1 cellular context compared by ENCODE assay signal in the genomic region with DNA sequence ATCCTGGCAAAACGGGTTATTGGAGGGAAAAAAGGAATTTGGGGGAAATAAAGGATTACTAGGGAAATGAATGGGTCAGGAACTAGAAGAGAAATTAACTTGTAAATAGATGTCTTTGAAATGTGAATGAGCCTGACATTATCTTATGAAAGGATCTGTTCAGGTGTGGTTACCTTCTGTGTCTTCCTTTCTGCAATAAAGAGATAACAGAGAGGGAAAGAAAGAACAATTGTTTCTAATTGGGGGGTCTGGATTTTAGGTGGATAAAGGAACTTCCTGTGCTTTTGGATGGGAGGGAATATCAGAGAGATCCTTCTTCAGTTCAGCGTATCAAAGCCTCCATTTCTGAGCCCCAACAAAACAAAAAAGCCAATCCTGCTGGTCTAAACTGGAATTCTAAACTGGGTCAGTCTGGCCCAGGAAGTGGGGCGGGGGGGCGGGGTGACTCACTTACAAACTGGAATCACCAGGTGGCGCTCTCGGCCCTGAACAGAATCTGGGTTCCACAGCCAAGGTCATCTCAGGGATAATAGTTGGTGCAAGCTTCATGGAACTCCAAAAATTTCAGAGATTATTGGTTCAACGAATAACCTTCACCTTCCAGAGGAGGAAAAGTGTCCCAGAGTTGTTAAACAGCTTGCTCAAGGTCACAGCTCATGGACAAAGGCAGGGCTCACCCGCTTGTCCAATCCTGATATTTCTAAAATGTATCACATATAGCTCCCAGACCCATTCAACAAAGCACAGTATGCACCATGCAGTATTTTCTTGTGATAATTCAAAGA.
TF ChIP-seq lines count a peak whose summit lies in the region.

No MANE protein-coding gene starts in this region.

TF ChIP-seq in K562, 482 proteins besides CTCF, POLR2A, EP300 and RAD21 (continued from another document and continues in another):
- TF ChIP-seq, protein P1, sequence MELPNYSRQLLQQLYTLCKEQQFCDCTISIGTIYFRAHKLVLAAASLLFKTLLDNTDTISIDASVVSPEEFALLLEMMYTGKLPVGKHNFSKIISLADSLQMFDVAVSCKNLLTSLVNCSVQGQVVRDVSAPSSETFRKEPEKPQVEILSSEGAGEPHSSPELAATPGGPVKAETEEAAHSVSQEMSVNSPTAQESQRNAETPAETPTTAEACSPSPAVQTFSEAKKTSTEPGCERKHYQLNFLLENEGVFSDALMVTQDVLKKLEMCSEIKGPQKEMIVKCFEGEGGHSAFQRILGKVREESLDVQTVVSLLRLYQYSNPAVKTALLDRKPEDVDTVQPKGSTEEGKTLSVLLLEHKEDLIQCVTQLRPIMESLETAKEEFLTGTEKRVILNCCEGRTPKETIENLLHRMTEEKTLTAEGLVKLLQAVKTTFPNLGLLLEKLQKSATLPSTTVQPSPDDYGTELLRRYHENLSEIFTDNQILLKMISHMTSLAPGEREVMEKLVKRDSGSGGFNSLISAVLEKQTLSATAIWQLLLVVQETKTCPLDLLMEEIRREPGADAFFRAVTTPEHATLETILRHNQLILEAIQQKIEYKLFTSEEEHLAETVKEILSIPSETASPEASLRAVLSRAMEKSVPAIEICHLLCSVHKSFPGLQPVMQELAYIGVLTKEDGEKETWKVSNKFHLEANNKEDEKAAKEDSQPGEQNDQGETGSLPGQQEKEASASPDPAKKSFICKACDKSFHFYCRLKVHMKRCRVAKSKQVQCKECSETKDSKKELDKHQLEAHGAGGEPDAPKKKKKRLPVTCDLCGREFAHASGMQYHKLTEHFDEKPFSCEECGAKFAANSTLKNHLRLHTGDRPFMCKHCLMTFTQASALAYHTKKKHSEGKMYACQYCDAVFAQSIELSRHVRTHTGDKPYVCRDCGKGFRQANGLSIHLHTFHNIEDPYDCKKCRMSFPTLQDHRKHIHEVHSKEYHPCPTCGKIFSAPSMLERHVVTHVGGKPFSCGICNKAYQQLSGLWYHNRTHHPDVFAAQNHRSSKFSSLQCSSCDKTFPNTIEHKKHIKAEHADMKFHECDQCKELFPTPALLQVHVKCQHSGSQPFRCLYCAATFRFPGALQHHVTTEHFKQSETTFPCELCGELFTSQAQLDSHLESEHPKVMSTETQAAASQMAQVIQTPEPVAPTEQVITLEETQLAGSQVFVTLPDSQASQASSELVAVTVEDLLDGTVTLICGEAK (IDR thresholded peaks at IDR 0.05) = peak; percentile 49; the same call in 1 of the 2 replicates
- TF ChIP-seq, protein P1 (CRISPR knock-in tag; IDR thresholded peaks at IDR 0.05) = no peak
- TF ChIP-seq POLR2H (tag; IDR thresholded peaks at IDR 0.05; ENCODE audit: low read depth) (0 out of 2 replicates have a peak, but pooled peaks have one; percentile 23), MAFK (IDR thresholded peaks at IDR 0.05; ENCODE audit: low read length) (no peak), HLTF (IDR thresholded peaks at IDR 0.05) (no peak), ADNP (tag; IDR thresholded peaks at IDR 0.05) (no peak), ZNF780A (CRISPR knock-in tag; IDR thresholded peaks at IDR 0.05) (no peak), ZNF830 (CRISPR knock-in tag; IDR thresholded peaks at IDR 0.05) (no peak), ZNF274 (IDR thresholded peaks at IDR 0.05; ENCODE audit: borderline replicate concordance, low read depth, low read length) (no peak), POLR3A (IDR thresholded peaks at IDR 0.05; ENCODE audit: borderline replicate concordance, extremely low read depth, insufficient read depth, insufficient read length) (no peak), LEF1 (IDR thresholded peaks at IDR 0.05) (peak; percentile 44), DNMT1 (IDR thresholded peaks at IDR 0.05) (no peak), HNRNPH1 (optimal IDR thresholded peaks at IDR 0.05; ENCODE audit: low read depth, low read length) (no peak), NR1H2 (CRISPR knock-in tag; IDR thresholded peaks at IDR 0.05) (no peak), ZSCAN29 (IDR thresholded peaks at IDR 0.05) (no peak), NFIX (CRISPR knock-in tag; IDR thresholded peaks at IDR 0.05; ENCODE audit: low read depth) (no peak), MXI1 (IDR thresholded peaks at IDR 0.05; ENCODE audit: low read depth, low read length) (no peak), NFXL1 (CRISPR knock-in tag; IDR thresholded peaks at IDR 0.05) (no peak), RFX5 (IDR thresholded peaks at IDR 0.05; ENCODE audit: low read depth, low read length) (no peak), ILF3 (IDR thresholded peaks at IDR 0.05; ENCODE audit: borderline replicate concordance) (no peak), SLC30A9 (CRISPR knock-in tag; IDR thresholded peaks at IDR 0.05) (no peak), NCOA4 (IDR thresholded peaks at IDR 0.05; ENCODE audit: partially characterized antibody) (no peak), ZNF347 (CRISPR knock-in tag; IDR thresholded peaks at IDR 0.05; ENCODE audit: low read depth) (no peak), CREBBP (IDR thresholded peaks at IDR 0.05; ENCODE audit: low read depth, low read length) (no peak), TAL1 (IDR thresholded peaks at IDR 0.05) (peak; percentile 30), GTF2E2 (tag; IDR thresholded peaks at IDR 0.05) (no peak), SAFB (IDR thresholded peaks at IDR 0.05; ENCODE audit: borderline replicate concordance, low read depth, low read length) (no peak), NEUROD1 (IDR thresholded peaks at IDR 0.05; ENCODE audit: borderline replicate concordance, low read depth, low read length, partially characterized antibody) (no peak), TAF15 (IDR thresholded peaks at IDR 0.05; ENCODE audit: low read depth, low read length) (no peak), FOS (IDR thresholded peaks at IDR 0.05; ENCODE audit: extremely low read depth, insufficient read length) (no peak), MTA1 (IDR thresholded peaks at IDR 0.05; ENCODE audit: borderline replicate concordance) (0 out of 2 replicates have a peak, but pooled peaks have one; percentile 17), HMG20A (CRISPR knock-in tag; conservative IDR thresholded peaks at IDR 0.05) (no peak), PCBP2 (IDR thresholded peaks at IDR 0.05; ENCODE audit: low read depth, low read length, poor library complexity, severe bottlenecking) (no peak)
- TF ChIP-seq, protein P2, sequence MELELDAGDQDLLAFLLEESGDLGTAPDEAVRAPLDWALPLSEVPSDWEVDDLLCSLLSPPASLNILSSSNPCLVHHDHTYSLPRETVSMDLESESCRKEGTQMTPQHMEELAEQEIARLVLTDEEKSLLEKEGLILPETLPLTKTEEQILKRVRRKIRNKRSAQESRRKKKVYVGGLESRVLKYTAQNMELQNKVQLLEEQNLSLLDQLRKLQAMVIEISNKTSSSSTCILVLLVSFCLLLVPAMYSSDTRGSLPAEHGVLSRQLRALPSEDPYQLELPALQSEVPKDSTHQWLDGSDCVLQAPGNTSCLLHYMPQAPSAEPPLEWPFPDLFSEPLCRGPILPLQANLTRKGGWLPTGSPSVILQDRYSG (tag; conservative IDR thresholded peaks at IDR 0.05; ENCODE audit: low read depth) = no peak
- TF ChIP-seq, protein P3, sequence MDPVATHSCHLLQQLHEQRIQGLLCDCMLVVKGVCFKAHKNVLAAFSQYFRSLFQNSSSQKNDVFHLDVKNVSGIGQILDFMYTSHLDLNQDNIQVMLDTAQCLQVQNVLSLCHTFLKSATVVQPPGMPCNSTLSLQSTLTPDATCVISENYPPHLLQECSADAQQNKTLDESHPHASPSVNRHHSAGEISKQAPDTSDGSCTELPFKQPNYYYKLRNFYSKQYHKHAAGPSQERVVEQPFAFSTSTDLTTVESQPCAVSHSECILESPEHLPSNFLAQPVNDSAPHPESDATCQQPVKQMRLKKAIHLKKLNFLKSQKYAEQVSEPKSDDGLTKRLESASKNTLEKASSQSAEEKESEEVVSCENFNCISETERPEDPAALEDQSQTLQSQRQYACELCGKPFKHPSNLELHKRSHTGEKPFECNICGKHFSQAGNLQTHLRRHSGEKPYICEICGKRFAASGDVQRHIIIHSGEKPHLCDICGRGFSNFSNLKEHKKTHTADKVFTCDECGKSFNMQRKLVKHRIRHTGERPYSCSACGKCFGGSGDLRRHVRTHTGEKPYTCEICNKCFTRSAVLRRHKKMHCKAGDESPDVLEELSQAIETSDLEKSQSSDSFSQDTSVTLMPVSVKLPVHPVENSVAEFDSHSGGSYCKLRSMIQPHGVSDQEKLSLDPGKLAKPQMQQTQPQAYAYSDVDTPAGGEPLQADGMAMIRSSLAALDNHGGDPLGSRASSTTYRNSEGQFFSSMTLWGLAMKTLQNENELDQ (CRISPR knock-in tag; IDR thresholded peaks at IDR 0.05; ENCODE audit: borderline replicate concordance) = no peak
- TF ChIP-seq, protein P4, sequence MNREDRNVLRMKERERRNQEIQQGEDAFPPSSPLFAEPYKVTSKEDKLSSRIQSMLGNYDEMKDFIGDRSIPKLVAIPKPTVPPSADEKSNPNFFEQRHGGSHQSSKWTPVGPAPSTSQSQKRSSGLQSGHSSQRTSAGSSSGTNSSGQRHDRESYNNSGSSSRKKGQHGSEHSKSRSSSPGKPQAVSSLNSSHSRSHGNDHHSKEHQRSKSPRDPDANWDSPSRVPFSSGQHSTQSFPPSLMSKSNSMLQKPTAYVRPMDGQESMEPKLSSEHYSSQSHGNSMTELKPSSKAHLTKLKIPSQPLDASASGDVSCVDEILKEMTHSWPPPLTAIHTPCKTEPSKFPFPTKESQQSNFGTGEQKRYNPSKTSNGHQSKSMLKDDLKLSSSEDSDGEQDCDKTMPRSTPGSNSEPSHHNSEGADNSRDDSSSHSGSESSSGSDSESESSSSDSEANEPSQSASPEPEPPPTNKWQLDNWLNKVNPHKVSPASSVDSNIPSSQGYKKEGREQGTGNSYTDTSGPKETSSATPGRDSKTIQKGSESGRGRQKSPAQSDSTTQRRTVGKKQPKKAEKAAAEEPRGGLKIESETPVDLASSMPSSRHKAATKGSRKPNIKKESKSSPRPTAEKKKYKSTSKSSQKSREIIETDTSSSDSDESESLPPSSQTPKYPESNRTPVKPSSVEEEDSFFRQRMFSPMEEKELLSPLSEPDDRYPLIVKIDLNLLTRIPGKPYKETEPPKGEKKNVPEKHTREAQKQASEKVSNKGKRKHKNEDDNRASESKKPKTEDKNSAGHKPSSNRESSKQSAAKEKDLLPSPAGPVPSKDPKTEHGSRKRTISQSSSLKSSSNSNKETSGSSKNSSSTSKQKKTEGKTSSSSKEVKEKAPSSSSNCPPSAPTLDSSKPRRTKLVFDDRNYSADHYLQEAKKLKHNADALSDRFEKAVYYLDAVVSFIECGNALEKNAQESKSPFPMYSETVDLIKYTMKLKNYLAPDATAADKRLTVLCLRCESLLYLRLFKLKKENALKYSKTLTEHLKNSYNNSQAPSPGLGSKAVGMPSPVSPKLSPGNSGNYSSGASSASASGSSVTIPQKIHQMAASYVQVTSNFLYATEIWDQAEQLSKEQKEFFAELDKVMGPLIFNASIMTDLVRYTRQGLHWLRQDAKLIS (CRISPR knock-in tag; IDR thresholded peaks at IDR 0.05) = no peak
- TF ChIP-seq, protein P5, sequence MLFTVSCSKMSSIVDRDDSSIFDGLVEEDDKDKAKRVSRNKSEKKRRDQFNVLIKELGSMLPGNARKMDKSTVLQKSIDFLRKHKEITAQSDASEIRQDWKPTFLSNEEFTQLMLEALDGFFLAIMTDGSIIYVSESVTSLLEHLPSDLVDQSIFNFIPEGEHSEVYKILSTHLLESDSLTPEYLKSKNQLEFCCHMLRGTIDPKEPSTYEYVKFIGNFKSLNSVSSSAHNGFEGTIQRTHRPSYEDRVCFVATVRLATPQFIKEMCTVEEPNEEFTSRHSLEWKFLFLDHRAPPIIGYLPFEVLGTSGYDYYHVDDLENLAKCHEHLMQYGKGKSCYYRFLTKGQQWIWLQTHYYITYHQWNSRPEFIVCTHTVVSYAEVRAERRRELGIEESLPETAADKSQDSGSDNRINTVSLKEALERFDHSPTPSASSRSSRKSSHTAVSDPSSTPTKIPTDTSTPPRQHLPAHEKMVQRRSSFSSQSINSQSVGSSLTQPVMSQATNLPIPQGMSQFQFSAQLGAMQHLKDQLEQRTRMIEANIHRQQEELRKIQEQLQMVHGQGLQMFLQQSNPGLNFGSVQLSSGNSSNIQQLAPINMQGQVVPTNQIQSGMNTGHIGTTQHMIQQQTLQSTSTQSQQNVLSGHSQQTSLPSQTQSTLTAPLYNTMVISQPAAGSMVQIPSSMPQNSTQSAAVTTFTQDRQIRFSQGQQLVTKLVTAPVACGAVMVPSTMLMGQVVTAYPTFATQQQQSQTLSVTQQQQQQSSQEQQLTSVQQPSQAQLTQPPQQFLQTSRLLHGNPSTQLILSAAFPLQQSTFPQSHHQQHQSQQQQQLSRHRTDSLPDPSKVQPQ (CRISPR knock-in tag; IDR thresholded peaks at IDR 0.05; ENCODE audit: borderline replicate concordance) = no peak
- TF ChIP-seq, protein P6, sequence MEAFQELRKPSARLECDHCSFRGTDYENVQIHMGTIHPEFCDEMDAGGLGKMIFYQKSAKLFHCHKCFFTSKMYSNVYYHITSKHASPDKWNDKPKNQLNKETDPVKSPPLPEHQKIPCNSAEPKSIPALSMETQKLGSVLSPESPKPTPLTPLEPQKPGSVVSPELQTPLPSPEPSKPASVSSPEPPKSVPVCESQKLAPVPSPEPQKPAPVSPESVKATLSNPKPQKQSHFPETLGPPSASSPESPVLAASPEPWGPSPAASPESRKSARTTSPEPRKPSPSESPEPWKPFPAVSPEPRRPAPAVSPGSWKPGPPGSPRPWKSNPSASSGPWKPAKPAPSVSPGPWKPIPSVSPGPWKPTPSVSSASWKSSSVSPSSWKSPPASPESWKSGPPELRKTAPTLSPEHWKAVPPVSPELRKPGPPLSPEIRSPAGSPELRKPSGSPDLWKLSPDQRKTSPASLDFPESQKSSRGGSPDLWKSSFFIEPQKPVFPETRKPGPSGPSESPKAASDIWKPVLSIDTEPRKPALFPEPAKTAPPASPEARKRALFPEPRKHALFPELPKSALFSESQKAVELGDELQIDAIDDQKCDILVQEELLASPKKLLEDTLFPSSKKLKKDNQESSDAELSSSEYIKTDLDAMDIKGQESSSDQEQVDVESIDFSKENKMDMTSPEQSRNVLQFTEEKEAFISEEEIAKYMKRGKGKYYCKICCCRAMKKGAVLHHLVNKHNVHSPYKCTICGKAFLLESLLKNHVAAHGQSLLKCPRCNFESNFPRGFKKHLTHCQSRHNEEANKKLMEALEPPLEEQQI (IDR thresholded peaks at IDR 0.05) = no peak
